ENCODE assay signal across 8 cellular contexts in genomic region chr1:110339427-110340206, GRCh38. TPM values are rescaled to one million over a fixed set of nuclear protein-coding genes. Genes with fewer than 3 reads are reported as not detected.
DNase-seq lines count a peak whose midpoint lies in the region; ATAC-seq, FAIRE-seq and TF ChIP-seq lines count a peak whose summit lies in the region.

No MANE protein-coding gene starts in this region.

- intact Hi-C loops in pancreas (cut with DNase I): no loop called here
- intact Hi-C loops in uterus (cut with DNase I; ENCODE audit: low total_unique reads): no loop called here

- no peak overlapping the region for H3K27ac Mint-ChIP-seq in activated T-helper 17 cell treated with anti-CD3 and anti-CD28 coated beads, Interleukin-2, amount 50 U/mL, for 72 hours

- H3K9me3 ChIP-seq in BE2C: no peaks in the 10 kb centered on the region
- H3K9me3 ChIP-seq in pancreas: no peaks in the 10 kb centered on the region
- H3K9me3 ChIP-seq in uterus: no peaks in the 10 kb centered on the region

- 0% methylated on average over 75 of the region's 75 CpGs for WGBS in pancreas, 2 donors

- peaks cover 5% of the 10 kb centered on the region for H3K36me3 Mint-ChIP-seq in activated T-helper 17 cell treated with anti-CD3 and anti-CD28 coated beads, Interleukin-2, amount 50 U/mL, for 72 hours (ENCODE audit: low read depth)

- H3K27me3 Mint-ChIP-seq in activated T-helper 17 cell treated with anti-CD3 and anti-CD28 coated beads, Interleukin-2, amount 50 U/mL, for 72 hours: no peaks in the 10 kb centered on the region

- H3K27ac ChIP-seq in pancreas: peak overlapping the region; percentile 58 to 99 (median 92)
- peak overlapping the region; percentile 90 to 93 for H3K27ac ChIP-seq in uterus

- H3K4me1 Mint-ChIP-seq in activated T-helper 17 cell treated with anti-CD3 and anti-CD28 coated beads, Interleukin-2, amount 50 U/mL, for 72 hours: peaks cover 28% of the 10 kb centered on the region

- peak overlapping the region; percentile 90 for H3K4me3 ChIP-seq in BE2C (ENCODE audit: low read depth, low read length)
- H3K4me3 ChIP-seq in pancreas: peak overlapping the region; percentile 54 to 92 (median 90)
- H3K4me3 ChIP-seq in uterus: peak overlapping the region; percentile 97 to 100

- peak; percentile 3 for ATAC-seq in GM19397 (IDR thresholded peaks at IDR 0.05; ENCODE audit: unreplicated experiment)
- peak; percentile 5 for ATAC-seq in activated T-helper 17 cell treated with anti-CD3 and anti-CD28 coated beads, Interleukin-2, amount 50 U/mL, for 72 hours (replicated peaks)
- peak in 3 of 4 donors; percentile 0 to 6 (median 4) for ATAC-seq in pancreas
- ATAC-seq in HG03521 (IDR thresholded peaks at IDR 0.05; ENCODE audit: unreplicated experiment): no peak

- FAIRE-seq in pancreas (lab: Jason Lieb, UNC): no peak

- DNase-seq in BE2C: peak; percentile 61
- DNase-seq in NCI-H460 (ENCODE audit: extremely low read depth, low read depth): peak; percentile 38
- DNase-seq in foreskin melanocyte: peak; percentile 47
- DNase-seq in pancreas: peak in 2 of 6 donors; percentile 53 to 72
- DNase-seq in uterus: no peak

- H3K36me3 ChIP-seq in BE2C (peaks cover 36% of the 10 kb centered on the region), pancreas (peaks cover 0 to 3% (median 0%) of the 10 kb centered on the region in 3 donors), uterus (no peaks in the 10 kb centered on the region)

- TF ChIP-seq CTCF in BE2C (IDR thresholded peaks at IDR 0.05; ENCODE audit: low read depth, low read length) (peak; percentile 24; the same call in 1 of the 2 replicates), pancreas (IDR thresholded peaks at IDR 0.05) (peak in 2 of 4 donors; percentile 13 to 18), uterus (IDR thresholded peaks at IDR 0.05) (peak; percentile 21 to 73 (median 50))

- peak in 1 of 2 donors; percentile 82 for TF ChIP-seq POLR2A in uterus (IDR thresholded peaks at IDR 0.05)

- H3K9me3 Mint-ChIP-seq in activated T-helper 17 cell treated with anti-CD3 and anti-CD28 coated beads, Interleukin-2, amount 50 U/mL, for 72 hours: no peaks in the 10 kb centered on the region

- H3K4me1 ChIP-seq in BE2C (peaks cover 12% of the 10 kb centered on the region; the same call in 1 of the 2 replicates), pancreas (peaks cover 15 to 52% (median 34%) of the 10 kb centered on the region in 3 donors), uterus (peaks cover 7 to 11% of the 10 kb centered on the region in 2 donors)

- no peaks in the 10 kb centered on the region for H3K27me3 ChIP-seq in BE2C
- no peaks in the 10 kb centered on the region for H3K27me3 ChIP-seq in pancreas
- H3K27me3 ChIP-seq in uterus: no peaks in the 10 kb centered on the region

- H3K4me3 Mint-ChIP-seq in activated T-helper 17 cell treated with anti-CD3 and anti-CD28 coated beads, Interleukin-2, amount 50 U/mL, for 72 hours: no peak overlapping the region

RNA-seq across cellular contexts. Expression of gene RBM15, which starts 0.4 kb away (rescaled TPM):
- polyA plus RNA-seq in BE2C (2012; ENCODE audit: insufficient read depth, insufficient read length, low read depth): 10.3 TPM
- 32.3 and 37.1 TPM in 2 replicates for total RNA-seq in NCI-H460 (2014; rRNA removed; shearing (Covaris generic))
- polyA plus RNA-seq in NCI-H460 (2014; cell fraction: nucleus; rRNA removed): 12.7 and 22.3 TPM in 2 replicates
- total RNA-seq in activated T-helper 17 cell treated with anti-CD3 and anti-CD28 coated beads, Interleukin-2, amount 50 U/mL, for 72 hours: 10 to 100 TPM; 61.8 to 86.2 TPM
- total RNA-seq in pancreas: 10 to 100 TPM in 1 of 6 donors, 1 to 10 TPM in 5; 6.9 to 14.2 (median 8.5) TPM
- polyA plus RNA-seq in pancreas: 1 to 10 TPM; 1.6 to 6.6 TPM
- 10 to 100 TPM in 3 of 4 donors, 1 to 10 TPM in 1; 9.2 to 71.1 (median 20.8) TPM for total RNA-seq in uterus

RNA-seq across cellular contexts. Expression of gene SLC16A4, which starts 51.2 kb away (rescaled TPM):
- 0.52 TPM for polyA plus RNA-seq in BE2C (2012; ENCODE audit: insufficient read depth, insufficient read length, low read depth)
- total RNA-seq in NCI-H460 (2014; rRNA removed; shearing (Covaris generic)): 412 and 417 TPM in 2 replicates
- 87.0 and 106 TPM in 2 replicates for polyA plus RNA-seq in NCI-H460 (2014; cell fraction: nucleus; rRNA removed)
- under 1 TPM; 0.19 to 0.58 TPM for total RNA-seq in activated T-helper 17 cell treated with anti-CD3 and anti-CD28 coated beads, Interleukin-2, amount 50 U/mL, for 72 hours
- total RNA-seq in pancreas (1 to 10 TPM in 2 of 6 donors, under 1 TPM in 4; 0.32 to 1.8 (median 0.71) TPM), uterus (10 to 100 TPM in 1 of 4 donors, 1 to 10 TPM in 3; 2.3 to 11.3 (median 4.6) TPM)
- under 1 TPM; 0.52 to 0.53 TPM for polyA plus RNA-seq in pancreas

Comparison
In these comparisons a context has a peak if more than half of its experiments do, and no peak if none do; other contexts are left out.
1. DNase-seq: peak in BE2C (single experiment), NCI-H460 (single experiment) and foreskin melanocyte (single experiment); none in uterus (0 of 2).
2. RNA of gene SLC16A4, which starts 51.2 kb away (total RNA-seq): 412 to 417 TPM in NCI-H460; 2.3 to 11.3 TPM in uterus, 0.32 to 1.8 TPM in pancreas and 0.19 to 0.58 TPM in activated T-helper 17 cell treated with anti-CD3 and anti-CD28 coated beads, Interleukin-2, amount 50 U/mL, for 72 hours; every median in the first group is over 10 times any median in the second.
3. Peak in every context shown above with its lines, with median percentiles within 50 percentile points of each other: H3K4me3 ChIP-seq.